In genomic region chr17:75576661-75577060, GRCh38 we compare ENCODE assay signal across 25 cellular contexts. TPM values are rescaled to one million over a fixed set of nuclear protein-coding genes. Genes with fewer than 3 reads are reported as not detected.
"Had no signal": no experiment of that assay in that cellular context is flagged by ENCODE, and none has a peak within 500 bp of the region (broad histone marks: within the 10 kb centered on the region; RNA-seq: fewer than 3 reads in every experiment).

No MANE protein-coding gene starts in this region.

- H3K36me3 ChIP-seq: heart left ventricle, sigmoid colon had no signal

- H3K4me2 ChIP-seq: smooth muscle cell had no signal

- H3K9me3 ChIP-seq: heart left ventricle, psoas muscle, sigmoid colon, suprapubic skin, tibial artery had no signal

- DNase-seq: activated CD4-positive, alpha-beta T cell treated with anti-CD3 and anti-CD28 coated beads, Interleukin-2, amount 50 U/mL, for 1 hour; activated CD8-positive, alpha-beta T cell treated with anti-CD3 and anti-CD28 coated beads for 36 hours; activated gamma-delta T cell treated with Interleukin-2 at 50 U/mL for 16 hours; activated naive CD8-positive, alpha-beta T cell treated with anti-CD3 and anti-CD28 coated beads, Interleukin-2, amount 50 U/mL, for 24 hours; activated T-cell treated with anti-CD3 and anti-CD28 coated beads, Interleukin-2, amount 50 U/mL, for 4 hours; amygdala; caudate nucleus; foreskin keratinocyte; heart left ventricle; left ventricle myocardium superior; mammary epithelial cell; naive thymus-derived CD8-positive, alpha-beta T cell; nucleus accumbens; psoas muscle; sigmoid colon; stimulated activated CD4-positive, alpha-beta T cell treated with anti-CD3 and anti-CD28 coated beads, Interleukin-1b, Interleukin-23, amount 100 ng/mL, for 48 hours; stimulated activated naive B cell treated with anti-CD40 and anti-IgM and Interleukin-4, amounts not matched to agents 10 μg/mL and 1 μg/mL and 100 μg/mL, for 72 hours; T-helper 2 cell; tibial artery had no signal

- H3K27me3 ChIP-seq: foreskin keratinocyte, heart left ventricle, sigmoid colon, suprapubic skin had no signal

- H3K27ac ChIP-seq: foreskin keratinocyte, heart left ventricle, parathyroid adenoma, psoas muscle, sigmoid colon, suprapubic skin, tibial artery had no signal

- H3K9ac ChIP-seq: parathyroid adenoma had no signal

- H2AFZ ChIP-seq: parathyroid adenoma had no signal

- H3K4me3 ChIP-seq: heart left ventricle, psoas muscle, sigmoid colon, smooth muscle cell, suprapubic skin, tibial artery had no signal

- ATAC-seq: activated CD8-positive, alpha-beta T cell treated with anti-CD3 and anti-CD28 coated beads for 36 hours; activated naive CD8-positive, alpha-beta T cell treated with anti-CD3 and anti-CD28 coated beads, Interleukin-2, amount 50 U/mL, for 24 hours; activated T-cell treated with anti-CD3 and anti-CD28 coated beads, Interleukin-2, amount 50 U/mL, for 4 hours; activated T-helper 17 cell treated with anti-CD3 and anti-CD28 coated beads, Interleukin-2, amount 50 U/mL, for 72 hours; esophagus mucosa; foreskin keratinocyte; heart left ventricle; left ventricle myocardium superior; naive thymus-derived CD8-positive, alpha-beta T cell; psoas muscle; stimulated activated naive B cell treated with anti-CD40 and anti-IgM and Interleukin-4, amounts not matched to agents 10 μg/mL and 1 μg/mL and 100 μg/mL, for 72 hours had no signal

- H3K4me1 ChIP-seq: foreskin keratinocyte, parathyroid adenoma, psoas muscle, sigmoid colon, tibial artery had no signal

- H3K79me2 ChIP-seq: parathyroid adenoma had no signal

RNA-seq across cellular contexts. Expression of gene SMIM5, which starts 56.6 kb away (rescaled TPM):
- total RNA-seq: foreskin keratinocyte, mammary epithelial cell, neural crest cell had no signal
